ENCODE assay signal across 18 cellular contexts in the genomic region with DNA sequence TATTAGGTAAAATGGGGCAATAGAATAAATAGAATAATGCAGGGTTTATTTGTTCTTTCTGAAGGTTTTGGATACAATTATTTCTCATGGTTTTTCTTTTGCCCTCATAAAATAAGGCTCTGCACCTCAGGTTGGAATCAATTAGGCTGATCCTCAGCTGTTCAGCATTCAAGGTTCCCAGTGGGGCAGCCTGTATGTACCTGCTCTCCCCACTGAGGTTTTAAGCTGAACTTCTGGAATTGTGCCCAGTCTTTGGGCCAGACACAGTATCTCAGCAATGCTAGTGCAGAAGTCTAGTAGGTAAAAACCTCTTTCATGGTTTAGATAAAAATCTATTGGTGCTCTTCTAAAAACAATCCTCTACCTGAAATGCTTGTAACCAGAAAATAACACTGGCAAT.
DNase-seq lines count a peak whose midpoint lies in the region; ATAC-seq and TF ChIP-seq lines count a peak whose summit lies in the region.
"Had no signal": no experiment of that assay in that cellular context is flagged by ENCODE, and none has a peak within 500 bp of the region (broad histone marks: within the 10 kb centered on the region; RNA-seq: fewer than 3 reads in every experiment).

No MANE protein-coding gene starts in this region.

- DNase-seq in NCI-H524 (lab: John Stamatoyannopoulos, UW) (peak; percentile 41 to 67), NCI-H524 treated with DMSO at 0.1 percent for 48 hours (lab: John Stamatoyannopoulos, UW) (no peak), NCI-H345 treated with DMSO at 0.1 percent for 48 hours (lab: John Stamatoyannopoulos, UW; ENCODE audit: unreplicated experiment) (peak; percentile 17), cerebellum (ENCODE audit: low spot score) (peak; percentile 50), smooth muscle cell (lab: John Stamatoyannopoulos, UW; ENCODE audit: unreplicated experiment) (no peak), GM03348 (ENCODE audit: low spot score) (no peak)
- no peak for DNase-seq in activated CD4-positive, CD25-positive, alpha-beta regulatory T cell (lab: John Stamatoyannopoulos, UW)
- DNase-seq: 8988T, DMS53, MV-4-11, NCI-H1436 treated with DMSO at 0.1 percent for 48 hours, NCI-H510A, SK-N-SH had no signal

- H3K4me3 ChIP-seq in smooth muscle cell = no peak overlapping the region
- H3K4me3 ChIP-seq: BLaER1 treated with 17β-estradiol and CSF1 and Interleukin-3, amounts not matched to agents 10 nM and 100 nM had no signal

- H3K9ac ChIP-seq in smooth muscle cell (ENCODE audit: low read depth) = no peak overlapping the region
- H3K9ac ChIP-seq: BLaER1 treated with 17β-estradiol and CSF1 and Interleukin-3, amounts not matched to agents 10 nM and 100 nM; SK-N-SH had no signal

- peaks cover 10% of the 10 kb centered on the region for H3K4me1 ChIP-seq in smooth muscle cell (ENCODE audit: low read depth)

- no peak overlapping the region for H3K27ac ChIP-seq in smooth muscle cell (ENCODE audit: low read depth)
- H3K27ac ChIP-seq: BLaER1 treated with 17β-estradiol and CSF1 and Interleukin-3, amounts not matched to agents 10 nM and 100 nM had no signal

- H3K4me2 ChIP-seq in smooth muscle cell = peak overlapping the region; percentile 72

- H2AFZ ChIP-seq in smooth muscle cell (ENCODE audit: low read depth) = no peak overlapping the region

- TF ChIP-seq CTCF in smooth muscle cell (IDR thresholded peaks at IDR 0.05; ENCODE audit: borderline replicate concordance, insufficient read depth, poor library complexity, severe bottlenecking) = no peak

- H3F3A ChIP-seq in smooth muscle cell (ENCODE audit: low read depth) = no peaks in the 10 kb centered on the region

- H3K79me2 ChIP-seq in smooth muscle cell (ENCODE audit: low read depth) = no peaks in the 10 kb centered on the region

- no peaks in the 10 kb centered on the region for H3K27me3 ChIP-seq in smooth muscle cell (ENCODE audit: low read depth)
- H3K27me3 ChIP-seq: BLaER1 treated with 17β-estradiol and CSF1 and Interleukin-3, amounts not matched to agents 10 nM and 100 nM had no signal

- H3K36me3 ChIP-seq in smooth muscle cell (ENCODE audit: low read depth) = no peaks in the 10 kb centered on the region
- H3K36me3 ChIP-seq: BLaER1 treated with 17β-estradiol and CSF1 and Interleukin-3, amounts not matched to agents 10 nM and 100 nM had no signal

- no peak for ATAC-seq in GM21381 (IDR thresholded peaks at IDR 0.05; ENCODE audit: unreplicated experiment)
- ATAC-seq: HCT116, Panc1, Right ventricle myocardium inferior had no signal

- no peaks in the 10 kb centered on the region for H3K9me3 ChIP-seq in smooth muscle cell (replicated peaks; ENCODE audit: low read depth)
- H3K9me3 ChIP-seq: BLaER1 treated with 17β-estradiol and CSF1 and Interleukin-3, amounts not matched to agents 10 nM and 100 nM; SK-N-SH had no signal

- peaks cover 2% of the 10 kb centered on the region for H4K20me1 ChIP-seq in smooth muscle cell (ENCODE audit: low read depth)
- H4K20me1 ChIP-seq: BLaER1 treated with 17β-estradiol and CSF1 and Interleukin-3, amounts not matched to agents 10 nM and 100 nM had no signal

Comparison
In these comparisons a context has a peak if more than half of its experiments do, and no peak if none do; other contexts are left out.
1. DNase-seq: peak in NCI-H524 (2 of 2), NCI-H345 treated with DMSO at 0.1 percent for 48 hours (single experiment) and cerebellum (single experiment); none in NCI-H524 treated with DMSO at 0.1 percent for 48 hours (single experiment), smooth muscle cell (single experiment), activated CD4-positive, CD25-positive, alpha-beta regulatory T cell (0 of 4) and GM03348 (single experiment).